ENCODE assay signal across 8 cellular contexts in genomic region chr18:9951022-9951859, GRCh38. TPM values are rescaled to one million over a fixed set of nuclear protein-coding genes. Genes with fewer than 3 reads are reported as not detected.
DNase-seq lines count a peak whose midpoint lies in the region; ATAC-seq and TF ChIP-seq lines count a peak whose summit lies in the region.

No MANE protein-coding gene starts in this region.

- H3K27ac ChIP-seq in hepatocyte, result no peak overlapping the region

- no peaks in the 10 kb centered on the region for H3K27me3 ChIP-seq in hepatocyte

- H3K4me3 Mint-ChIP-seq in stimulated activated effector memory CD8-positive, alpha-beta T cell treated with anti-CD3 and anti-CD28 coated beads, Interleukin-12 subunit alpha, Interleukin-12 subunit beta, amount 100 ng/mL, for 72 hours, result no peak overlapping the region

- ATAC-seq in stimulated activated effector memory CD8-positive, alpha-beta T cell treated with anti-CD3 and anti-CD28 coated beads, Interleukin-12 subunit alpha, Interleukin-12 subunit beta, amount 100 ng/mL, for 72 hours, result peak; percentile 59
- no peak for ATAC-seq in HG02571 (IDR thresholded peaks at IDR 0.05; ENCODE audit: unreplicated experiment)
- no peak for ATAC-seq in GM19452 (IDR thresholded peaks at IDR 0.05; ENCODE audit: unreplicated experiment)

- H4K20me1 ChIP-seq in hepatocyte (ENCODE audit: insufficient read depth, poor library complexity, severe bottlenecking), result peaks cover 9% of the 10 kb centered on the region

- no peaks in the 10 kb centered on the region for H3K9me3 Mint-ChIP-seq in stimulated activated effector memory CD8-positive, alpha-beta T cell treated with anti-CD3 and anti-CD28 coated beads, Interleukin-12 subunit alpha, Interleukin-12 subunit beta, amount 100 ng/mL, for 72 hours

- H3K79me2 ChIP-seq in hepatocyte, result peaks cover 45% of the 10 kb centered on the region

- H3K4me2 ChIP-seq in hepatocyte, result no peak overlapping the region

- H3K27ac Mint-ChIP-seq in stimulated activated effector memory CD8-positive, alpha-beta T cell treated with anti-CD3 and anti-CD28 coated beads, Interleukin-12 subunit alpha, Interleukin-12 subunit beta, amount 100 ng/mL, for 72 hours, result peak overlapping the region; percentile 14

- 80% methylated on average over 9 of the region's 9 CpGs for WGBS in hepatocyte (ENCODE audit: low lambda C conversion rate, missing lambda C conversion rate)

- no peaks in the 10 kb centered on the region for H3K9me2 ChIP-seq in hepatocyte (replicated peaks; ENCODE audit: insufficient read depth)

- no peaks in the 10 kb centered on the region for H3K9me3 ChIP-seq in hepatocyte (ENCODE audit: low read depth)

- H3K4me3 ChIP-seq in hepatocyte, result no peak overlapping the region

- H3K4me1 ChIP-seq in hepatocyte (ENCODE audit: insufficient read depth), result no peaks in the 10 kb centered on the region

- H2AFZ ChIP-seq in hepatocyte, result no peak overlapping the region

- H3K36me3 Mint-ChIP-seq in stimulated activated effector memory CD8-positive, alpha-beta T cell treated with anti-CD3 and anti-CD28 coated beads, Interleukin-12 subunit alpha, Interleukin-12 subunit beta, amount 100 ng/mL, for 72 hours, result peaks cover 97% of the 10 kb centered on the region

- peak; percentile 61 for DNase-seq in AG08395 (ENCODE audit: low spot score)
- peak; percentile 53 for DNase-seq in NCI-H2196 (lab: John Stamatoyannopoulos, UW; ENCODE audit: unreplicated experiment)
- DNase-seq in amniotic epithelial cell (ENCODE audit: low read depth), result peak; percentile 75
- DNase-seq in hepatocyte (ENCODE audit: low spot score), result peak; percentile 59
- no peak for DNase-seq in stimulated activated effector memory CD8-positive, alpha-beta T cell treated with anti-CD3 and anti-CD28 coated beads, Interleukin-12 subunit alpha, Interleukin-12 subunit beta, amount 100 ng/mL, for 72 hours (ENCODE audit: low spot score in 2 of 2)

- peaks cover 19% of the 10 kb centered on the region for H3K4me1 Mint-ChIP-seq in stimulated activated effector memory CD8-positive, alpha-beta T cell treated with anti-CD3 and anti-CD28 coated beads, Interleukin-12 subunit alpha, Interleukin-12 subunit beta, amount 100 ng/mL, for 72 hours

- TF ChIP-seq CTCF in GM12872 (IDR thresholded peaks at IDR 0.05; ENCODE audit: insufficient read depth, low read depth, low read length), result peak; percentile 57
- TF ChIP-seq CTCF in hepatocyte (IDR thresholded peaks at IDR 0.05; ENCODE audit: poor library complexity), result peak; percentile 61

- no peaks in the 10 kb centered on the region for H3K36me3 ChIP-seq in hepatocyte (replicated peaks; ENCODE audit: insufficient read depth, low read depth)

RNA-seq across cellular contexts. Expression of gene VAPA, which starts 37.4 kb away (rescaled TPM):
- total RNA-seq in hepatocyte, result 267 and 324 TPM in 2 replicates
- polyA plus RNA-seq in hepatocyte, result 288 and 290 TPM in 2 replicates

Comparison
In these comparisons a context has a peak if more than half of its experiments do, and no peak if none do; other contexts are left out.
1. DNase-seq: peak in AG08395 (single experiment), NCI-H2196 (single experiment), amniotic epithelial cell (single experiment) and hepatocyte (single experiment); none in stimulated activated effector memory CD8-positive, alpha-beta T cell treated with anti-CD3 and anti-CD28 coated beads, Interleukin-12 subunit alpha, Interleukin-12 subunit beta, amount 100 ng/mL, for 72 hours (0 of 2).